8 cellular contexts compared by ENCODE assay signal in genomic region chr16:11407047-11407982, GRCh38.
A peak's percentile ranks its signal among the peaks of the same experiment; 100 is the strongest.
DNase-seq lines count a peak whose midpoint lies in the region; ATAC-seq, FAIRE-seq and TF ChIP-seq lines count a peak whose summit lies in the region.

No MANE protein-coding gene starts in this region.

- H3K9me3 Mint-ChIP-seq in activated T-cell treated with anti-CD3 and anti-CD28 coated beads, Interleukin-2, amount 50 U/mL, for 72 hours, result no peaks in the 10 kb centered on the region
- peaks cover 6% of the 10 kb centered on the region for H3K9me3 Mint-ChIP-seq in type B pancreatic cell

- no peak overlapping the region for H3K4me3 ChIP-seq in osteoblast (ENCODE audit: insufficient read depth, low read length)

- DNase-seq in COLO829 (ENCODE audit: low spot score) (peak; percentile 77), HT-29 (ENCODE audit: low spot score) (peak; percentile 94), RCC 7860 (ENCODE audit: low spot score) (peak; percentile 48), fibroblast of the conjunctiva (ENCODE audit: low read depth) (peak; percentile 63), osteoblast (ENCODE audit: insufficient read length, low spot score, missing footprints) (peak; percentile 95), type B pancreatic cell (ENCODE audit: extremely low spot score, unreplicated experiment) (no peak)
- DNase-seq in activated T-cell treated with anti-CD3 and anti-CD28 coated beads, Interleukin-2, amount 50 U/mL, for 72 hours, result peak; percentile 56 to 68

- H3K36me3 ChIP-seq in osteoblast (ENCODE audit: insufficient read depth, low read length), result no peaks in the 10 kb centered on the region

- H3K27ac ChIP-seq in osteoblast (ENCODE audit: low read depth, low read length), result no peak overlapping the region

- H3K79me2 ChIP-seq in osteoblast (ENCODE audit: insufficient read depth, low read length), result no peaks in the 10 kb centered on the region

- H3K4me1 Mint-ChIP-seq in activated T-cell treated with anti-CD3 and anti-CD28 coated beads, Interleukin-2, amount 50 U/mL, for 72 hours (ENCODE audit: low read depth), result peaks cover 6% of the 10 kb centered on the region
- H3K4me1 Mint-ChIP-seq in type B pancreatic cell (ENCODE audit: unreplicated experiment), result peaks cover 20% of the 10 kb centered on the region

- peak; percentile 52 to 54 for ATAC-seq in activated T-cell treated with anti-CD3 and anti-CD28 coated beads, Interleukin-2, amount 50 U/mL, for 72 hours (replicated peaks in 1 of 2)
- no peak for ATAC-seq in GM21360 (IDR thresholded peaks at IDR 0.05; ENCODE audit: unreplicated experiment)

- peaks cover 3% of the 10 kb centered on the region for H3K27me3 ChIP-seq in osteoblast (ENCODE audit: insufficient read depth, low read length)

- no peak overlapping the region for H2AFZ ChIP-seq in osteoblast (ENCODE audit: low read length)

- no peaks in the 10 kb centered on the region for H3K36me3 Mint-ChIP-seq in activated T-cell treated with anti-CD3 and anti-CD28 coated beads, Interleukin-2, amount 50 U/mL, for 72 hours (ENCODE audit: insufficient read depth in 2 of 2)
- no peaks in the 10 kb centered on the region for H3K36me3 Mint-ChIP-seq in type B pancreatic cell

- peak; percentile 58 for FAIRE-seq in RCC 7860 (lab: Jason Lieb, UNC)

- peaks cover 19% of the 10 kb centered on the region for H3K4me1 ChIP-seq in osteoblast (ENCODE audit: insufficient read depth, low read length)

- peak; percentile 83 for TF ChIP-seq CTCF in osteoblast (IDR thresholded peaks at IDR 0.05; ENCODE audit: extremely low read depth, low read depth, low read length)
- TF ChIP-seq CTCF in type B pancreatic cell (conservative IDR thresholded peaks at IDR 0.05), result peak; percentile 85

- no peaks in the 10 kb centered on the region for H3K9me3 ChIP-seq in osteoblast (ENCODE audit: low read depth, low read length)

- H4K20me1 ChIP-seq in osteoblast (ENCODE audit: insufficient read depth, low read length), result no peaks in the 10 kb centered on the region

- no peak overlapping the region for H3K4me2 ChIP-seq in osteoblast (ENCODE audit: insufficient read depth, low read length)

- H3K27me3 Mint-ChIP-seq in activated T-cell treated with anti-CD3 and anti-CD28 coated beads, Interleukin-2, amount 50 U/mL, for 72 hours (ENCODE audit: low read depth), result no peaks in the 10 kb centered on the region
- H3K27me3 Mint-ChIP-seq in type B pancreatic cell, result no peaks in the 10 kb centered on the region

- H3K27ac Mint-ChIP-seq in activated T-cell treated with anti-CD3 and anti-CD28 coated beads, Interleukin-2, amount 50 U/mL, for 72 hours, result peak overlapping the region; percentile 51
- no peak overlapping the region for H3K27ac Mint-ChIP-seq in type B pancreatic cell

- no peak overlapping the region for H3K4me3 Mint-ChIP-seq in activated T-cell treated with anti-CD3 and anti-CD28 coated beads, Interleukin-2, amount 50 U/mL, for 72 hours
- no peak overlapping the region for H3K4me3 Mint-ChIP-seq in type B pancreatic cell
